Comparison of ENCODE assay signal across 22 cellular contexts in genomic region chr16:28501258-28502232, GRCh38. TPM values are rescaled to one million over a fixed set of nuclear protein-coding genes. Genes with fewer than 3 reads are reported as not detected.
"Had no signal": no experiment of that assay in that cellular context is flagged by ENCODE, and none has a peak within 500 bp of the region (broad histone marks: within the 10 kb centered on the region; RNA-seq: fewer than 3 reads in every experiment).

No MANE protein-coding gene starts in this region.

- H3K27ac Mint-ChIP-seq: activated CD4-positive, alpha-beta memory T cell treated with anti-CD3 and anti-CD28 coated beads for 36 hours; activated naive CD4-positive, alpha-beta T cell treated with anti-CD3 and anti-CD28 coated beads, Interleukin-2, amount 50 U/mL, for 24 hours; nephron; stimulated activated memory B cell treated with anti-CD40 and anti-IgM and Interleukin-4, amounts not matched to agents 10 μg/mL and 1 μg/mL and 100 μg/mL, for 72 hours had no signal

- H3K27me3 ChIP-seq: adrenal gland, vagina had no signal

- H3K9me3 ChIP-seq: adrenal gland, gastrocnemius medialis, heart left ventricle, tibial artery, vagina had no signal

- H3K9me3 Mint-ChIP-seq: activated CD4-positive, alpha-beta memory T cell treated with anti-CD3 and anti-CD28 coated beads for 36 hours; activated naive CD4-positive, alpha-beta T cell treated with anti-CD3 and anti-CD28 coated beads, Interleukin-2, amount 50 U/mL, for 24 hours; activated T-cell treated with anti-CD3 and anti-CD28 coated beads, Interleukin-2, amount 50 U/mL, for 4 hours; immature natural killer cell; nephron; stimulated activated memory B cell treated with anti-CD40 and anti-IgM and Interleukin-4, amounts not matched to agents 10 μg/mL and 1 μg/mL and 100 μg/mL, for 72 hours had no signal

- H3K36me3 Mint-ChIP-seq: activated CD4-positive, alpha-beta memory T cell treated with anti-CD3 and anti-CD28 coated beads for 36 hours; activated naive CD4-positive, alpha-beta T cell treated with anti-CD3 and anti-CD28 coated beads, Interleukin-2, amount 50 U/mL, for 24 hours; stimulated activated memory B cell treated with anti-CD40 and anti-IgM and Interleukin-4, amounts not matched to agents 10 μg/mL and 1 μg/mL and 100 μg/mL, for 72 hours had no signal

- DNase-seq: activated CD4-positive, alpha-beta memory T cell treated with anti-CD3 and anti-CD28 coated beads for 36 hours; activated CD4-positive, alpha-beta T cell treated with anti-CD3 and anti-CD28 coated beads for 1 hour; activated effector memory CD4-positive, alpha-beta T cell treated with anti-CD3 and anti-CD28 coated beads, Interleukin-2, amount 50 U/mL, for 16 hours; activated T-cell treated with anti-CD3 and anti-CD28 coated beads, Interleukin-2, amount 50 U/mL, for 4 hours; adrenal gland; erythroblast; gastrocnemius medialis; heart left ventricle; immature natural killer cell; mesendoderm; stimulated activated CD4-positive, alpha-beta T cell treated with anti-CD3 and anti-CD28 coated beads, Interleukin-1b, Interleukin-23, amount 100 ng/mL, for 48 hours; T-helper 1 cell; T1000; tibial artery had no signal

- ATAC-seq: gastrocnemius medialis; stimulated activated memory B cell treated with anti-CD40 and anti-IgM and Interleukin-4, amounts not matched to agents 10 μg/mL and 1 μg/mL and 100 μg/mL, for 72 hours had no signal

- H3K27ac ChIP-seq: adrenal gland, gastrocnemius medialis, heart left ventricle, tibial artery, vagina had no signal

- H3K4me1 ChIP-seq: adrenal gland, gastrocnemius medialis, vagina had no signal

- H3K4me3 Mint-ChIP-seq: activated CD4-positive, alpha-beta memory T cell treated with anti-CD3 and anti-CD28 coated beads for 36 hours; activated naive CD4-positive, alpha-beta T cell treated with anti-CD3 and anti-CD28 coated beads, Interleukin-2, amount 50 U/mL, for 24 hours; activated T-cell treated with anti-CD3 and anti-CD28 coated beads, Interleukin-2, amount 50 U/mL, for 4 hours; immature natural killer cell; nephron; stimulated activated memory B cell treated with anti-CD40 and anti-IgM and Interleukin-4, amounts not matched to agents 10 μg/mL and 1 μg/mL and 100 μg/mL, for 72 hours had no signal

- H3K27me3 Mint-ChIP-seq: activated CD4-positive, alpha-beta memory T cell treated with anti-CD3 and anti-CD28 coated beads for 36 hours; activated naive CD4-positive, alpha-beta T cell treated with anti-CD3 and anti-CD28 coated beads, Interleukin-2, amount 50 U/mL, for 24 hours; stimulated activated memory B cell treated with anti-CD40 and anti-IgM and Interleukin-4, amounts not matched to agents 10 μg/mL and 1 μg/mL and 100 μg/mL, for 72 hours had no signal

- H3K4me1 Mint-ChIP-seq: nephron had no signal

RNA-seq across cellular contexts. Expression of gene IL27, which starts 5.1 kb away (rescaled TPM):
- total RNA-seq: activated CD4-positive, alpha-beta memory T cell treated with anti-CD3 and anti-CD28 coated beads for 36 hours; cardiac septum; gastrocnemius medialis; osteocyte; subcutaneous adipose tissue; vagina had no signal

RNA-seq across cellular contexts. Expression of gene APOBR, which starts 7.1 kb away (rescaled TPM):
- total RNA-seq: osteocyte had no signal

RNA-seq across cellular contexts. Expression of gene NPIPB7, which starts 29.4 kb away (rescaled TPM):
- total RNA-seq: activated CD4-positive, alpha-beta memory T cell treated with anti-CD3 and anti-CD28 coated beads for 36 hours; activated T-cell treated with anti-CD3 and anti-CD28 coated beads, Interleukin-2, amount 50 U/mL, for 4 hours; cardiac septum; gastrocnemius medialis; heart left ventricle; liver; subcutaneous adipose tissue; vagina had no signal

RNA-seq across cellular contexts. Expression of gene NUPR1, which starts 37.2 kb away (rescaled TPM):
- total RNA-seq: activated CD4-positive, alpha-beta memory T cell treated with anti-CD3 and anti-CD28 coated beads for 36 hours had no signal
